2 cellular contexts compared by ENCODE assay signal in the genomic region with DNA sequence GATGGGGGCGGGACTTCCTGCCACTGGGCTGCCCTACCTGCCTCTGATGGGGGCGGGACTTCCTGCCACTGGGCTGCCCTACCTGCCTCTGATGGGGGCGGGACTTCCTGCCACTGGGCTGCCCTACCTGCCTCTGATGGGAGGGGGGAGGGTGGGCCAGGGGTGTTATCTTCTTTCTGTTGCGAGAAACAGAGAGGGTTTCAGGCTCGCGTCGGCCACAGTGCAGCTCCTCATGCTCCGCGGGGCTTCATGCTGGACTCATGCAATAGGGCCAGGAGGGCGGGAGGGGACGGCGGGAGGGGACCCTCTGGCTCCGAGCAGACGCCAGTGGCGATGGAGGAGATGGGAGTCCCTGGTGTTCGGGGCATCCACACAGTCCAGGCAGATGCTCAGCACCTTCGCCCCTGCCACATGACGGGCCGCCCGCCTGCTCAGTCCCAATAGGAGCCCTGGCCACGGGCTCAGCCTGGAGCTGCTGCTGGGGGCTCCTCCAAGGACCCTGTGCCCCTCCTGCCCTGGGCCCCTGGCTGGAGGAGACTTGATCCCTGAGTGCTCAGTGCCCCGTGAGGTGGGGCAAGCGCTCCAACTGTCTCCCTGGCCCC.
TF ChIP-seq lines count a peak whose summit lies in the region.

No MANE protein-coding gene starts in this region.

TF ChIP-seq in HepG2, 621 proteins besides CTCF, POLR2A, EP300 and RAD21:
- TF ChIP-seq ZNF577 (CRISPR knock-in tag; IDR thresholded peaks at IDR 0.05; ENCODE audit: borderline replicate concordance, low read depth) (no peak), ZNF768 (CRISPR knock-in tag; IDR thresholded peaks at IDR 0.05) (peak; percentile 18; the same call in 1 of the 2 replicates), RNF2 (conservative IDR thresholded peaks at IDR 0.05; ENCODE audit: low read depth) (no peak), ZNF234 (CRISPR knock-in tag; conservative IDR thresholded peaks at IDR 0.05) (no peak), GABPA (IDR thresholded peaks at IDR 0.05; ENCODE audit: low read depth, low read length) (peak; percentile 45; the same call in 1 of the 2 replicates), GABPA (CRISPR knock-in tag; IDR thresholded peaks at IDR 0.05; ENCODE audit: low read depth) (peak; percentile 45)
- TF ChIP-seq, protein P1, sequence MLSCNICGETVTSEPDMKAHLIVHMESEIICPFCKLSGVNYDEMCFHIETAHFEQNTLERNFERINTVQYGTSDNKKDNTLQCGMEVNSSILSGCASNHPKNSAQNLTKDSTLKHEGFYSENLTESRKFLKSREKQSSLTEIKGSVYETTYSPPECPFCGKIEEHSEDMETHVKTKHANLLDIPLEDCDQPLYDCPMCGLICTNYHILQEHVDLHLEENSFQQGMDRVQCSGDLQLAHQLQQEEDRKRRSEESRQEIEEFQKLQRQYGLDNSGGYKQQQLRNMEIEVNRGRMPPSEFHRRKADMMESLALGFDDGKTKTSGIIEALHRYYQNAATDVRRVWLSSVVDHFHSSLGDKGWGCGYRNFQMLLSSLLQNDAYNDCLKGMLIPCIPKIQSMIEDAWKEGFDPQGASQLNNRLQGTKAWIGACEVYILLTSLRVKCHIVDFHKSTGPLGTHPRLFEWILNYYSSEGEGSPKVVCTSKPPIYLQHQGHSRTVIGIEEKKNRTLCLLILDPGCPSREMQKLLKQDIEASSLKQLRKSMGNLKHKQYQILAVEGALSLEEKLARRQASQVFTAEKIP (CRISPR knock-in tag; IDR thresholded peaks at IDR 0.05; ENCODE audit: borderline replicate concordance), result no peak
TF ChIP-seq in HepG2: peak in this region for 2.

TF ChIP-seq in H1, 55 proteins besides CTCF, POLR2A, EP300 and RAD21:
- TF ChIP-seq HDAC6 (IDR thresholded peaks at IDR 0.05; ENCODE audit: low read depth, low read length) (no peak), EGR1 (IDR thresholded peaks at IDR 0.05; ENCODE audit: borderline replicate concordance, low read depth, low read length) (no peak), BACH1 (IDR thresholded peaks at IDR 0.05; ENCODE audit: low read length) (no peak), GABPA (IDR thresholded peaks at IDR 0.05; ENCODE audit: borderline replicate concordance, insufficient read depth, low read length) (peak; percentile 73; the same call in 1 of the 2 replicates), SIRT6 (IDR thresholded peaks at IDR 0.05; ENCODE audit: low read length) (no peak), SIX5 (IDR thresholded peaks at IDR 0.05; ENCODE audit: low read depth, low read length) (no peak), CTBP2 (IDR thresholded peaks at IDR 0.05; ENCODE audit: borderline replicate concordance, insufficient read depth, insufficient read length, low read length) (no peak), CREB1 (IDR thresholded peaks at IDR 0.05) (no peak)
- TF ChIP-seq, protein P2, sequence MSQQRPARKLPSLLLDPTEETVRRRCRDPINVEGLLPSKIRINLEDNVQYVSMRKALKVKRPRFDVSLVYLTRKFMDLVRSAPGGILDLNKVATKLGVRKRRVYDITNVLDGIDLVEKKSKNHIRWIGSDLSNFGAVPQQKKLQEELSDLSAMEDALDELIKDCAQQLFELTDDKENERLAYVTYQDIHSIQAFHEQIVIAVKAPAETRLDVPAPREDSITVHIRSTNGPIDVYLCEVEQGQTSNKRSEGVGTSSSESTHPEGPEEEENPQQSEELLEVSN (IDR thresholded peaks at IDR 0.05), result peak; percentile 29; the same call in 1 of the 2 replicates
